Comparison of ENCODE assay signal across 1 cellular context in genomic region chr5:132179410-132179809, GRCh38.
A peak's percentile ranks its signal among the peaks of the same experiment; 100 is the strongest.
TF ChIP-seq lines count a peak whose summit lies in the region.

No MANE protein-coding gene starts in this region.

TF ChIP-seq in K562, 482 proteins besides CTCF, POLR2A, EP300 and RAD21 (continued from another document):
- TF ChIP-seq BACH1 (tag; IDR thresholded peaks at IDR 0.05) = 0 out of 2 replicates have a peak, but pooled peaks have one; percentile 50
